ENCODE assay signal across 8 cellular contexts in genomic region chr3:45224824-45225464, GRCh38. TPM values are rescaled to one million over a fixed set of nuclear protein-coding genes. Genes with fewer than 3 reads are reported as not detected.
A peak's percentile ranks its signal among the peaks of the same experiment; 100 is the strongest.
DNase-seq lines count a peak whose midpoint lies in the region; ATAC-seq and TF ChIP-seq lines count a peak whose summit lies in the region.

No MANE protein-coding gene starts in this region.

- H3K9me3 Mint-ChIP-seq in activated CD4-positive, alpha-beta T cell treated with anti-CD3 and anti-CD28 coated beads, Interleukin-2, amount 10 ng/mL, durations not matched to agents 7 days and 5 days = no peaks in the 10 kb centered on the region

- H3K4me1 ChIP-seq in tibial artery = peaks cover 0 to 18% (median 6%) of the 10 kb centered on the region in 4 donors

- CTCF ChIA-PET in activated CD4-positive, alpha-beta T cell treated with anti-CD3 and anti-CD28 coated beads, Interleukin-2, amount 10 ng/mL, durations not matched to agents 7 days and 5 days (lab: Charles Lee) = interaction anchor here (1.4 to 6.7 kb wide), 3 partner anchors 9 to 184 kb away, joined by 3 to 29 read pairs (median 9); no protein-coding TSS in a partner anchor

- peak overlapping the region; percentile 55 for H3K4me3 ChIP-seq in H7 (ENCODE audit: insufficient read depth, low read depth, low read length)
- peak overlapping the region; percentile 47 to 69 for H3K4me3 ChIP-seq in tibial artery

- peaks cover 36% of the 10 kb centered on the region for H3K27me3 ChIP-seq in H7 (ENCODE audit: control insufficient read depth, insufficient read depth, low read length)
- H3K27me3 ChIP-seq in tibial artery = peaks cover 0 to 53% of the 10 kb centered on the region in 2 donors

- DNase-seq in NCI-H2171 treated with DMSO at 0.1 percent for 48 hours (lab: John Stamatoyannopoulos, UW) = peak; percentile 5
- no peak for DNase-seq in NCI-H2171 (lab: John Stamatoyannopoulos, UW)
- peak; percentile 94 for DNase-seq in H7
- peak; percentile 42 for DNase-seq in NCI-H1092 treated with DMSO at 0.1 percent for 48 hours (lab: John Stamatoyannopoulos, UW)
- DNase-seq in activated CD4-positive, alpha-beta T cell treated with anti-CD3 and anti-CD28 coated beads, Interleukin-2, amount 10 ng/mL, durations not matched to agents 7 days and 5 days = peak; percentile 18
- peak; percentile 82 for DNase-seq in midbrain (lab: John Stamatoyannopoulos, UW)
- peak; percentile 63 to 79 for DNase-seq in tibial artery

- ATAC-seq in esophagus mucosa = peak; percentile 49

- peak; percentile 38 to 42 for TF ChIP-seq CTCF in tibial artery (IDR thresholded peaks at IDR 0.05)

- no peak overlapping the region for H3K27ac ChIP-seq in tibial artery

- peaks cover 75% of the 10 kb centered on the region for H3K27me3 Mint-ChIP-seq in activated CD4-positive, alpha-beta T cell treated with anti-CD3 and anti-CD28 coated beads, Interleukin-2, amount 10 ng/mL, durations not matched to agents 7 days and 5 days

- intact Hi-C loops in tibial artery (cut with DNase I; ENCODE audit: low total_unique reads) = loop anchor here (10.0 kb wide), 1 partner anchor 280 kb away; no protein-coding TSS in a partner anchor

- peak overlapping the region; percentile 72 for H3K4me3 Mint-ChIP-seq in activated CD4-positive, alpha-beta T cell treated with anti-CD3 and anti-CD28 coated beads, Interleukin-2, amount 10 ng/mL, durations not matched to agents 7 days and 5 days

- no peaks in the 10 kb centered on the region for H3K36me3 Mint-ChIP-seq in activated CD4-positive, alpha-beta T cell treated with anti-CD3 and anti-CD28 coated beads, Interleukin-2, amount 10 ng/mL, durations not matched to agents 7 days and 5 days (ENCODE audit: low read depth)

- H3K27ac Mint-ChIP-seq in activated CD4-positive, alpha-beta T cell treated with anti-CD3 and anti-CD28 coated beads, Interleukin-2, amount 10 ng/mL, durations not matched to agents 7 days and 5 days = peak overlapping the region; percentile 42

- peaks cover 12% of the 10 kb centered on the region for H3K4me1 Mint-ChIP-seq in activated CD4-positive, alpha-beta T cell treated with anti-CD3 and anti-CD28 coated beads, Interleukin-2, amount 10 ng/mL, durations not matched to agents 7 days and 5 days

- POLR2A ChIA-PET in activated CD4-positive, alpha-beta T cell treated with anti-CD3 and anti-CD28 coated beads, Interleukin-2, amount 10 ng/mL, durations not matched to agents 7 days and 5 days (lab: Charles Lee) = no interaction called here

- H3K9me3 ChIP-seq in tibial artery = no peaks in the 10 kb centered on the region

- H3K36me3 ChIP-seq in H7 (replicated peaks; ENCODE audit: control insufficient read depth, insufficient read depth, low read length) (no peaks in the 10 kb centered on the region), tibial artery (no peaks in the 10 kb centered on the region)

RNA-seq across cellular contexts. Expression of gene TMEM158, which starts 1.1 kb away (rescaled TPM):
- total RNA-seq in H7 (2014; rRNA removed; shearing (Covaris generic)) = 9.8 and 11.5 TPM in 2 replicates
- total RNA-seq in activated CD4-positive, alpha-beta T cell treated with anti-CD3 and anti-CD28 coated beads, Interleukin-2, amount 10 ng/mL, durations not matched to agents 7 days and 5 days = under 1 TPM; 0.54 to 0.55 TPM
- total RNA-seq in esophagus mucosa = 3.5 TPM
